8 cellular contexts compared by ENCODE assay signal in genomic region chr17:18040287-18040858, GRCh38. TPM values are rescaled to one million over a fixed set of nuclear protein-coding genes. Genes with fewer than 3 reads are reported as not detected.
DNase-seq lines count a peak whose midpoint lies in the region; ATAC-seq and TF ChIP-seq lines count a peak whose summit lies in the region.

No MANE protein-coding gene starts in this region.

- no peak for TF ChIP-seq POLR2A in lower leg skin (IDR thresholded peaks at IDR 0.05)
- no peak for TF ChIP-seq POLR2A in upper lobe of left lung (IDR thresholded peaks at IDR 0.05)

- peaks cover 11% of the 10 kb centered on the region for H3K4me1 ChIP-seq in cardiac muscle cell (ENCODE audit: low read depth)
- peaks cover 24 to 38% (median 30%) of the 10 kb centered on the region in 4 donors for H3K4me1 ChIP-seq in upper lobe of left lung

- H3K27ac ChIP-seq in cardiac muscle cell (no peak overlapping the region), upper lobe of left lung (peak overlapping the region in 3 of 4 donors; percentile 71 to 92 (median 76))

- TF ChIP-seq CTCF in cardiac muscle cell (IDR thresholded peaks at IDR 0.05; ENCODE audit: low read depth, low read length) (no peak), astrocyte of the cerebellum (IDR thresholded peaks at IDR 0.05; ENCODE audit: low read depth, low read length, missing control alignments) (no peak), lower leg skin (IDR thresholded peaks at IDR 0.05) (no peak), upper lobe of left lung (IDR thresholded peaks at IDR 0.05) (no peak)

- intact Hi-C loops in left ventricle myocardium superior (cut with micrococcal nuclease) (no loop called here), lower leg skin (cut with DNase I; ENCODE audit: low total_unique reads) (loop anchor here (10.0 kb wide), 1 partner anchor 366 kb away; no protein-coding TSS in a partner anchor)

- ATAC-seq in left ventricle myocardium superior (no peak), upper lobe of left lung (ENCODE audit: low FRiP score in 2 of 2) (no peak)

- H3K36me3 ChIP-seq in cardiac muscle cell (no peaks in the 10 kb centered on the region), upper lobe of left lung (peaks cover 0 to 4% (median 0%) of the 10 kb centered on the region in 4 donors)

- H3K4me3 ChIP-seq in cardiac muscle cell (peak overlapping the region; percentile 77), astrocyte of the cerebellum (ENCODE audit: low read depth, low read length) (peak overlapping the region; percentile 73), lower leg skin (ENCODE audit: low read depth, poor library complexity, severe bottlenecking) (peak overlapping the region; percentile 67), upper lobe of left lung (peak overlapping the region; percentile 78 to 97 (median 92))

- 17 to 20% methylated on average over 6 of the region's 6 CpGs for WGBS in lower leg skin, 2 donors
- WGBS in upper lobe of left lung, 2 donors, result 28 to 31% methylated on average over 6 of the region's 6 CpGs

- TF ChIP-seq EP300 in upper lobe of left lung (IDR thresholded peaks at IDR 0.05), result no peak

- in situ Hi-C loops in astrocyte of the cerebellum (cut with HindIII; ENCODE audit: low sequenced_read_pairs), result loop anchor here (25.0 kb wide), 1 partner anchor 378 kb away; no protein-coding TSS in a partner anchor

- H3K9me3 ChIP-seq in cardiac muscle cell (ENCODE audit: low read depth) (no peaks in the 10 kb centered on the region), upper lobe of left lung (no peaks in the 10 kb centered on the region)

- no peak for DNase-seq in cardiac muscle cell (ENCODE audit: low read depth in 1 of 2, low spot score in 1 of 2)
- DNase-seq in left ventricle myocardium superior, result no peak
- no peak for DNase-seq in astrocyte of the cerebellum (ENCODE audit: low read depth)
- no peak for DNase-seq in lower leg skin (ENCODE audit: low spot score in 2 of 2)
- no peak for DNase-seq in upper lobe of left lung
- no peak for DNase-seq in NCI-H2107 treated with DMSO at 0.1 percent for 48 hours (lab: John Stamatoyannopoulos, UW; ENCODE audit: unreplicated experiment)
- DNase-seq in 8988T, result no peak
- DNase-seq in NCI-H1092 treated with DMSO at 0.1 percent for 48 hours (lab: John Stamatoyannopoulos, UW), result no peak

- H3K27me3 ChIP-seq in cardiac muscle cell (no peaks in the 10 kb centered on the region), upper lobe of left lung (no peaks in the 10 kb centered on the region)

RNA-seq across cellular contexts. Expression of gene GID4, which starts 1.2 kb away (rescaled TPM):
- 9.8 and 10.7 TPM in 2 replicates for total RNA-seq in cardiac muscle cell
- polyA plus RNA-seq in cardiac muscle cell, result 9.9 and 12.7 TPM in 2 replicates
- 23.5 TPM for total RNA-seq in left ventricle myocardium superior
- total RNA-seq in lower leg skin, result 10 to 100 TPM; 23.0 to 30.1 (median 24.1) TPM
- total RNA-seq in upper lobe of left lung, result 10 to 100 TPM in 3 of 6 donors, 1 to 10 TPM in 3; 6.3 to 17.1 (median 9.8) TPM

RNA-seq across cellular contexts. Expression of gene ATPAF2, which starts 1.4 kb away (rescaled TPM):
- 36.0 and 49.4 TPM in 2 replicates for total RNA-seq in cardiac muscle cell
- polyA plus RNA-seq in cardiac muscle cell, result 40.3 and 49.9 TPM in 2 replicates
- total RNA-seq in left ventricle myocardium superior, result 37.0 TPM
- 10 to 100 TPM; 17.4 to 32.1 (median 22.9) TPM for total RNA-seq in lower leg skin
- total RNA-seq in upper lobe of left lung, result 10 to 100 TPM; 19.2 to 68.1 (median 30.7) TPM

RNA-seq across cellular contexts. Expression of gene DRG2, which starts 47.4 kb away (rescaled TPM):
- 48.1 and 49.5 TPM in 2 replicates for total RNA-seq in cardiac muscle cell
- polyA plus RNA-seq in cardiac muscle cell, result 44.8 and 49.7 TPM in 2 replicates
- 19.4 TPM for total RNA-seq in left ventricle myocardium superior
- total RNA-seq in lower leg skin, result 10 to 100 TPM; 33.5 to 44.5 (median 37.4) TPM
- 10 to 100 TPM; 28.7 to 40.9 (median 33.5) TPM for total RNA-seq in upper lobe of left lung
